Comparison of ENCODE assay signal across 22 cellular contexts in the genomic region with DNA sequence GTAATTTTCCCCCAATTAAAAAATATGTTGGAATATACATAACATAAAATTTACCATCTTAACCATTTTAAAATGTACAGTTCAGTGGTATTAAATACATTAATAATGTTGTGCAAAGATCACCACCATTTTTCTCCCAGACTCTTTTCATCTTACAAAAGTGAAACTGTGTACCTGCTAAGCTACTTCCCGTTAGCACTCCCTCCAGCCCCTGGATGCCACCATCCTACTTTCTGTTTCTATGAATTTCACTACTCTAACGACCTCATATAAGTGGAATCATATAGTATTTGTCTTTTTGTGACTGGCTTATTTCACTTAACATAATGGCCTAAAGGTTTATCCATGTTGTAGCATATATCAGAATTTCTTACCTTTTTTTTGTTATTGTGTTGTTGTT.
A peak's percentile ranks its signal among the peaks of the same experiment; 100 is the strongest.
DNase-seq lines count a peak whose midpoint lies in the region; ATAC-seq and TF ChIP-seq lines count a peak whose summit lies in the region.
"Had no signal": no experiment of that assay in that cellular context is flagged by ENCODE, and none has a peak within 500 bp of the region (broad histone marks: within the 10 kb centered on the region; RNA-seq: fewer than 3 reads in every experiment).

No MANE protein-coding gene starts in this region.

- DNase-seq in T-helper 1 cell: no peak
- no peak for DNase-seq in activated CD8-positive, alpha-beta memory T cell treated with anti-CD3 and anti-CD28 coated beads, Interleukin-2, amount 10 ng/mL, durations not matched to agents 7 days and 5 days
- no peak for DNase-seq in activated CD8-positive, alpha-beta memory T cell treated with anti-CD3 and anti-CD28 coated beads, Interleukin-2, amount 50 U/mL, for 4 hours
- DNase-seq in DND-41: peak; percentile 13
- no peak for DNase-seq in T-helper 17 cell
- no peak for DNase-seq in Right ventricle myocardium superior
- DNase-seq: ACHN, BE2C, DMS153, GM23248, H7, NCI-H2029, NCI-H446 treated with DMSO at 0.1 percent for 48 hours, NCI-H526, NCI-H82, SHP77 treated with DMSO at 0.1 percent for 48 hours had no signal

- H2AFZ ChIP-seq in DND-41 (ENCODE audit: low read depth, low read length): no peak overlapping the region
- H2AFZ ChIP-seq: GM23248 had no signal

- peaks cover 25% of the 10 kb centered on the region for H3K9me3 Mint-ChIP-seq in T-helper 1 cell treated with Interleukin-12 subunit alpha and Interleukin-12 subunit beta and Interleukin-4 antibody, amounts not matched to agents 30 μg/mL and 1 μg/mL, for 36 hours
- H3K9me3 Mint-ChIP-seq in activated CD8-positive, alpha-beta memory T cell treated with anti-CD3 and anti-CD28 coated beads, Interleukin-2, amount 10 ng/mL, durations not matched to agents 7 days and 5 days (ENCODE audit: low read depth): peaks cover 3% of the 10 kb centered on the region

- H3K4me2 ChIP-seq in DND-41 (ENCODE audit: insufficient read depth, low read length): no peak overlapping the region

- peaks cover 17% of the 10 kb centered on the region for H3K4me1 Mint-ChIP-seq in T-helper 1 cell treated with Interleukin-12 subunit alpha and Interleukin-12 subunit beta and Interleukin-4 antibody, amounts not matched to agents 30 μg/mL and 1 μg/mL, for 36 hours (ENCODE audit: low read depth)
- peaks cover 7% of the 10 kb centered on the region for H3K4me1 Mint-ChIP-seq in activated CD8-positive, alpha-beta memory T cell treated with anti-CD3 and anti-CD28 coated beads, Interleukin-2, amount 10 ng/mL, durations not matched to agents 7 days and 5 days
- H3K4me1 Mint-ChIP-seq in T-helper 17 cell: peaks cover 11% of the 10 kb centered on the region

- ATAC-seq in activated CD8-positive, alpha-beta memory T cell treated with anti-CD3 and anti-CD28 coated beads, Interleukin-2, amount 10 ng/mL, durations not matched to agents 7 days and 5 days: peak; percentile 27
- ATAC-seq in DND-41 (ENCODE audit: insufficient read depth, low read depth) (peak; percentile 60; the same call in 1 of the 3 replicates), T-helper 17 cell (no peak), Right ventricle myocardium superior (ENCODE audit: poor library complexity) (no peak), GM21515 (IDR thresholded peaks at IDR 0.05; ENCODE audit: unreplicated experiment) (no peak)
- ATAC-seq: HepG2 had no signal

- CTCF ChIA-PET in activated CD8-positive, alpha-beta memory T cell treated with anti-CD3 and anti-CD28 coated beads, Interleukin-2, amount 10 ng/mL, durations not matched to agents 7 days and 5 days (lab: Charles Lee): no interaction called here

- no peak overlapping the region for H3K4me3 ChIP-seq in DND-41 (ENCODE audit: low read depth in 1 of 2, low read length in 2 of 2)
- H3K4me3 ChIP-seq: GM23248 had no signal

- no peaks in the 10 kb centered on the region for H3K4me1 ChIP-seq in DND-41 (ENCODE audit: insufficient read depth, low read length)
- H3K4me1 ChIP-seq: BE2C had no signal

- no peaks in the 10 kb centered on the region for H4K20me1 ChIP-seq in DND-41 (ENCODE audit: insufficient read depth, low read length)

- H3K36me3 Mint-ChIP-seq in T-helper 1 cell treated with Interleukin-12 subunit alpha and Interleukin-12 subunit beta and Interleukin-4 antibody, amounts not matched to agents 30 μg/mL and 1 μg/mL, for 36 hours (ENCODE audit: low read depth): peaks cover 17% of the 10 kb centered on the region
- H3K36me3 Mint-ChIP-seq in activated CD8-positive, alpha-beta memory T cell treated with anti-CD3 and anti-CD28 coated beads, Interleukin-2, amount 10 ng/mL, durations not matched to agents 7 days and 5 days: peaks cover 4% of the 10 kb centered on the region
- H3K36me3 Mint-ChIP-seq in T-helper 17 cell (ENCODE audit: low read depth): peaks cover 4% of the 10 kb centered on the region
- H3K36me3 Mint-ChIP-seq: CD14-positive monocyte had no signal

- intact Hi-C loops in Right ventricle myocardium superior (cut with DNase I): no loop called here

- H3K27ac ChIP-seq in DND-41 (ENCODE audit: low read length): no peak overlapping the region
- H3K27ac ChIP-seq: 22Rv1, GM23248, RWPE1 had no signal

- no peak overlapping the region for H3K4me3 Mint-ChIP-seq in T-helper 1 cell treated with Interleukin-12 subunit alpha and Interleukin-12 subunit beta and Interleukin-4 antibody, amounts not matched to agents 30 μg/mL and 1 μg/mL, for 36 hours
- no peak overlapping the region for H3K4me3 Mint-ChIP-seq in activated CD8-positive, alpha-beta memory T cell treated with anti-CD3 and anti-CD28 coated beads, Interleukin-2, amount 10 ng/mL, durations not matched to agents 7 days and 5 days
- no peak overlapping the region for H3K4me3 Mint-ChIP-seq in T-helper 17 cell
- H3K4me3 Mint-ChIP-seq: CD14-positive monocyte had no signal

- H3K27me3 Mint-ChIP-seq in T-helper 1 cell treated with Interleukin-12 subunit alpha and Interleukin-12 subunit beta and Interleukin-4 antibody, amounts not matched to agents 30 μg/mL and 1 μg/mL, for 36 hours (ENCODE audit: low read depth): peaks cover 16% of the 10 kb centered on the region
- peaks cover 13% of the 10 kb centered on the region for H3K27me3 Mint-ChIP-seq in activated CD8-positive, alpha-beta memory T cell treated with anti-CD3 and anti-CD28 coated beads, Interleukin-2, amount 10 ng/mL, durations not matched to agents 7 days and 5 days
- no peaks in the 10 kb centered on the region for H3K27me3 Mint-ChIP-seq in T-helper 17 cell

- H3K9ac ChIP-seq in DND-41 (ENCODE audit: low read depth, low read length): no peak overlapping the region
- H3K9ac ChIP-seq: GM23248 had no signal

- no peak for TF ChIP-seq CTCF in DND-41 (IDR thresholded peaks at IDR 0.05; ENCODE audit: borderline replicate concordance, extremely low read depth, low read length, poor library complexity, severe bottlenecking)

- H3K27ac Mint-ChIP-seq in T-helper 1 cell treated with Interleukin-12 subunit alpha and Interleukin-12 subunit beta and Interleukin-4 antibody, amounts not matched to agents 30 μg/mL and 1 μg/mL, for 36 hours: peak overlapping the region; percentile 33
- peak overlapping the region; percentile 56 for H3K27ac Mint-ChIP-seq in activated CD8-positive, alpha-beta memory T cell treated with anti-CD3 and anti-CD28 coated beads, Interleukin-2, amount 10 ng/mL, durations not matched to agents 7 days and 5 days
- peak overlapping the region; percentile 8 for H3K27ac Mint-ChIP-seq in T-helper 17 cell
- H3K27ac Mint-ChIP-seq: CD14-positive monocyte had no signal

- no peaks in the 10 kb centered on the region for H3K36me3 ChIP-seq in DND-41 (ENCODE audit: insufficient read depth, low read length)
- H3K36me3 ChIP-seq: BE2C had no signal

- no peaks in the 10 kb centered on the region for H3K79me2 ChIP-seq in DND-41 (ENCODE audit: insufficient read depth, low read length)

- no peaks in the 10 kb centered on the region for H3K9me3 ChIP-seq in DND-41 (ENCODE audit: insufficient read depth, low read length, severe bottlenecking)
- no peaks in the 10 kb centered on the region for H3K9me3 ChIP-seq in T-helper 17 cell (ENCODE audit: control insufficient read depth, low read length, poor library complexity, severe bottlenecking)
- H3K9me3 ChIP-seq: BE2C had no signal

- no peaks in the 10 kb centered on the region for H3K27me3 ChIP-seq in DND-41 (ENCODE audit: insufficient read depth, low read length, poor library complexity)
- H3K27me3 ChIP-seq: BE2C had no signal

Comparison
In these comparisons a context has a peak if more than half of its experiments do, and no peak if none do; other contexts are left out.
1. ATAC-seq: peak in activated CD8-positive, alpha-beta memory T cell treated with anti-CD3 and anti-CD28 coated beads, Interleukin-2, amount 10 ng/mL, durations not matched to agents 7 days and 5 days (single experiment) and DND-41 (single experiment); none in T-helper 17 cell (single experiment), Right ventricle myocardium superior (single experiment) and GM21515 (single experiment).
2. Peak in every context shown above with its lines, with median percentiles within 50 percentile points of each other: H3K27ac Mint-ChIP-seq.